In the genomic region with DNA sequence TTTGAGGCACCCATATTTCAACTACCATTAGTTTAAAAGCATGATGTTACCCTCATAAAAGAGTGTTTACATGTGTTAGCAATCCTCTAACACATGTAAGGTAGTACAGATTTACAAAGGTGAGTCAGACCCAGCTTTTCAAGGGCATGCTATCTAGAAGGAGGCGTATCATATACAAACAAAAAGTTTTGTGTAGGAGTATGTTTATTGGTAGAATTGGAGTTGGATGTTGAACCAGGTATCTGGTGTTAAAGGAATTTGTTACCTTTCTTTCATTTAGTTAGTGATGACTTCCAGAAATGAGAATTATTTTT, we compare ENCODE assay signal across 1 cellular context.
TF ChIP-seq lines count a peak whose summit lies in the region.

No MANE protein-coding gene starts in this region.

TF ChIP-seq in WTC11, 78 proteins besides CTCF, POLR2A, EP300 and RAD21 (continued from another document):
- TF ChIP-seq FOXP4 (CRISPR knock-in tag; IDR thresholded peaks at IDR 0.05) (no peak), OVOL2 (CRISPR knock-in tag; IDR thresholded peaks at IDR 0.05; ENCODE audit: borderline replicate concordance) (no peak), TCF7 (CRISPR knock-in tag; IDR thresholded peaks at IDR 0.05; ENCODE audit: low read depth) (no peak)
- TF ChIP-seq, protein P1, sequence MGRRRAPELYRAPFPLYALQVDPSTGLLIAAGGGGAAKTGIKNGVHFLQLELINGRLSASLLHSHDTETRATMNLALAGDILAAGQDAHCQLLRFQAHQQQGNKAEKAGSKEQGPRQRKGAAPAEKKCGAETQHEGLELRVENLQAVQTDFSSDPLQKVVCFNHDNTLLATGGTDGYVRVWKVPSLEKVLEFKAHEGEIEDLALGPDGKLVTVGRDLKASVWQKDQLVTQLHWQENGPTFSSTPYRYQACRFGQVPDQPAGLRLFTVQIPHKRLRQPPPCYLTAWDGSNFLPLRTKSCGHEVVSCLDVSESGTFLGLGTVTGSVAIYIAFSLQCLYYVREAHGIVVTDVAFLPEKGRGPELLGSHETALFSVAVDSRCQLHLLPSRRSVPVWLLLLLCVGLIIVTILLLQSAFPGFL (CRISPR knock-in tag; IDR thresholded peaks at IDR 0.05; ENCODE audit: borderline replicate concordance) = no peak
